Comparison of ENCODE assay signal across 9 cellular contexts in the genomic region with DNA sequence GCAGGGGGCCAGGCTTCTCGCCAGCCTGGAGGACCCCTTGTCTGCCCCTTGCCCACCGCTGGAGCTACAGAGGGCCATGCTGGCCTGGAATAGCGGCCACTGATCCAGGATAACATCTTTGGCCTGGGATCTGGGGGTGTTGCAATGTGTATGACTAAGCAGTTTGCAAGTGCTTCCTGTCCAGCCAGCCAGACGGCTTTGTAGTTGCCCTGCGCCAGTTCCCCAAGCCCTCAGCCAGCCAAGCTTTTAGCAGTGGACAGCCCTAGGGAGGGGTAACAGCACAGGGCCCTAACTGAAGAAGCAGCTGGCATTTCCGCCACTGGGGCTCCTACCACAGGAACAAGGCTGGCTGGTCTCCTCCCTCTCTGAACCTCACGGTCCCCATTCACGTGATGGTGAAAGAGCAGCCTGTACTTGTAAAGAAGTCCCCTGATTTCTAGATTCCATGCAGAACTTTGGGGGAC. TPM values are rescaled to one million over a fixed set of nuclear protein-coding genes. Genes with fewer than 3 reads are reported as not detected.
DNase-seq lines count a peak whose midpoint lies in the region; ATAC-seq, FAIRE-seq and TF ChIP-seq lines count a peak whose summit lies in the region.
"Had no signal": no experiment of that assay in that cellular context is flagged by ENCODE, and none has a peak within 500 bp of the region (broad histone marks: within the 10 kb centered on the region; RNA-seq: fewer than 3 reads in every experiment).

No MANE protein-coding gene starts in this region.

- H3K9me3 ChIP-seq in SJCRH30 (replicated peaks) (no peaks in the 10 kb centered on the region), osteoblast (ENCODE audit: low read depth, low read length) (no peaks in the 10 kb centered on the region)

- H2AFZ ChIP-seq in osteoblast (ENCODE audit: low read length): peak overlapping the region; percentile 49

- peak overlapping the region; percentile 54 for H3K4me2 ChIP-seq in osteoblast (ENCODE audit: insufficient read depth, low read length)

- H3K27me3 ChIP-seq in SJCRH30 (no peaks in the 10 kb centered on the region), osteoblast (ENCODE audit: insufficient read depth, low read length) (no peaks in the 10 kb centered on the region)

- H3K27ac ChIP-seq in SJCRH30 (peak overlapping the region; percentile 71), osteoblast (ENCODE audit: low read depth, low read length) (peak overlapping the region; percentile 75)
- H3K27ac ChIP-seq: SK-N-MC had no signal

- H3K79me2 ChIP-seq in osteoblast (ENCODE audit: insufficient read depth, low read length): no peaks in the 10 kb centered on the region

- peak; percentile 66 for FAIRE-seq in GM12891 (lab: Jason Lieb, UNC)

- H3K36me3 ChIP-seq in SJCRH30 (peaks cover 26% of the 10 kb centered on the region; the same call in 1 of the 2 replicates), osteoblast (ENCODE audit: insufficient read depth, low read length) (peaks cover 58% of the 10 kb centered on the region)

- H4K20me1 ChIP-seq in osteoblast (ENCODE audit: insufficient read depth, low read length): no peaks in the 10 kb centered on the region

- TF ChIP-seq POLR2A in GM12891 (IDR thresholded peaks at IDR 0.05; ENCODE audit: low read depth, low read length): no peak

- ATAC-seq in GM18868 (IDR thresholded peaks at IDR 0.05; ENCODE audit: unreplicated experiment): no peak
- ATAC-seq in GM21619 (IDR thresholded peaks at IDR 0.05; ENCODE audit: unreplicated experiment): no peak

- no peak for DNase-seq in GM12891 (ENCODE audit: insufficient read length, low spot score)
- DNase-seq in SJCRH30: peak; percentile 44 to 45
- DNase-seq in fibroblast of mammary gland (ENCODE audit: low read depth): peak; percentile 95
- peak; percentile 98 for DNase-seq in osteoblast (ENCODE audit: insufficient read length, low spot score, missing footprints)
- no peak for DNase-seq in activated CD4-positive, alpha-beta T cell treated with anti-CD3 and anti-CD28 coated beads, Interleukin-2, amount 50 U/mL, for 48 hours
- DNase-seq in NCI-H748 (lab: John Stamatoyannopoulos, UW; ENCODE audit: unreplicated experiment): no peak

- H3K4me1 ChIP-seq in SJCRH30 (peaks cover 18% of the 10 kb centered on the region), osteoblast (ENCODE audit: insufficient read depth, low read length) (peaks cover 18% of the 10 kb centered on the region)

- TF ChIP-seq CTCF in fibroblast of mammary gland (conservative IDR thresholded peaks at IDR 0.05; ENCODE audit: control insufficient read depth, insufficient read depth, low read depth, low read length) (no peak), osteoblast (IDR thresholded peaks at IDR 0.05; ENCODE audit: extremely low read depth, low read depth, low read length) (peak; percentile 15)

- H3K4me3 ChIP-seq in SJCRH30 (no peak overlapping the region), fibroblast of mammary gland (ENCODE audit: control insufficient read depth, low read depth, low read length) (no peak overlapping the region), osteoblast (ENCODE audit: insufficient read depth, low read length) (peak overlapping the region; percentile 15)
- H3K4me3 ChIP-seq: SK-N-MC had no signal

TF ChIP-seq in GM12891, 5 proteins besides CTCF, POLR2A, EP300 and RAD21:
- TF ChIP-seq POU2F2 (IDR thresholded peaks at IDR 0.05; ENCODE audit: low read depth, low read length) (no peak), PAX5 (IDR thresholded peaks at IDR 0.05; ENCODE audit: insufficient read depth, low read length, severe bottlenecking) (no peak), TAF1 (IDR thresholded peaks at IDR 0.05; ENCODE audit: low read depth, low read length) (no peak), POLR2AphosphoS5 (IDR thresholded peaks at IDR 0.05; ENCODE audit: low read depth, low read length) (no peak), SPI1 (IDR thresholded peaks at IDR 0.05; ENCODE audit: low read depth, low read length) (no peak)

RNA-seq across cellular contexts. Expression of a gene that starts 32.1 kb away (rescaled TPM):
- 192 TPM for polyA plus RNA-seq in GM12891 (2012; ENCODE audit: low read depth, missing spikeins)
- 100 and 116 TPM in 2 replicates for total RNA-seq in SJCRH30 (2014; rRNA removed; shearing (Covaris generic))
- 43.0 and 52.1 TPM in 2 replicates for total RNA-seq in osteoblast

RNA-seq across cellular contexts. Expression of a gene that starts 32.4 kb away (rescaled TPM):
- 21.9 TPM for polyA plus RNA-seq in GM12891 (2012; ENCODE audit: low read depth, missing spikeins)
- 16.1 and 16.8 TPM in 2 replicates for total RNA-seq in SJCRH30 (2014; rRNA removed; shearing (Covaris generic))
- 13.0 and 15.6 TPM in 2 replicates for total RNA-seq in osteoblast

RNA-seq across cellular contexts. Expression of a gene that starts 38.8 kb away (rescaled TPM):
- polyA plus RNA-seq in GM12891 (2012; ENCODE audit: low read depth, missing spikeins): 40.4 TPM
- total RNA-seq in SJCRH30 (2014; rRNA removed; shearing (Covaris generic)): 19.5 and 22.1 TPM in 2 replicates
- 21.0 and 28.3 TPM in 2 replicates for total RNA-seq in osteoblast

Comparison
In these comparisons a context has a peak if more than half of its experiments do, and no peak if none do; other contexts are left out.
1. DNase-seq: peak in SJCRH30 (2 of 2), fibroblast of mammary gland (single experiment) and osteoblast (single experiment); none in GM12891 (single experiment), activated CD4-positive, alpha-beta T cell treated with anti-CD3 and anti-CD28 coated beads, Interleukin-2, amount 50 U/mL, for 48 hours (0 of 2) and NCI-H748 (single experiment).